In genomic region chr2:216339456-216340279, GRCh38 we compare ENCODE assay signal across 9 cellular contexts. TPM values are rescaled to one million over a fixed set of nuclear protein-coding genes. Genes with fewer than 3 reads are reported as not detected.
DNase-seq lines count a peak whose midpoint lies in the region; ATAC-seq and TF ChIP-seq lines count a peak whose summit lies in the region.
"Had no signal": no experiment of that assay in that cellular context is flagged by ENCODE, and none has a peak within 500 bp of the region (broad histone marks: within the 10 kb centered on the region; RNA-seq: fewer than 3 reads in every experiment).

No MANE protein-coding gene starts in this region.

- DNase-seq in HCT116 (ENCODE audit: low read depth, low spot score) (no peak), NCI-H82 treated with DMSO at 0.1 percent for 48 hours (lab: John Stamatoyannopoulos, UW; ENCODE audit: unreplicated experiment) (peak; percentile 95), foreskin fibroblast (peak in 1 of 2 donors; percentile 67), retina (peak; percentile 72), RKO (ENCODE audit: low spot score) (no peak)
- no peak for DNase-seq in stimulated activated CD4-positive, alpha-beta T cell treated with anti-CD3 and anti-CD28 coated beads, Interleukin-15, amount 100 ng/mL, for 24 hours
- DNase-seq: upper lobe of left lung had no signal

- intact Hi-C loops in HCT116 (cut with micrococcal nuclease) = no loop called here

- TF ChIP-seq CTCF in HCT116 (IDR thresholded peaks at IDR 0.05 in 2 of 3, conservative IDR thresholded peaks at IDR 0.05 in 1 of 3; ENCODE audit: borderline replicate concordance in 1 of 3, insufficient read depth in 1 of 3, low read depth in 2 of 3, low read length in 2 of 3) = no peak
- TF ChIP-seq CTCF in foreskin fibroblast (IDR thresholded peaks at IDR 0.05; ENCODE audit: low read depth, low read length) = peak; percentile 18

- POLR2A ChIA-PET in HCT116 (lab: Charles Lee) = no interaction called here

- H3K4me1 ChIP-seq in HCT116 (ENCODE audit: control insufficient read depth in 1 of 2, insufficient read depth in 2 of 2, low read length in 2 of 2) = peaks cover 0 to 8% of the 10 kb centered on the region in 2 experiments; a peak in 1 of 4 replicates

- TF ChIP-seq RAD21 in HCT116 (IDR thresholded peaks at IDR 0.05; ENCODE audit: low read depth) = no peak

- H3K9ac ChIP-seq in HCT116 (ENCODE audit: low read length) = no peak overlapping the region

- TF ChIP-seq POLR2A in HCT116 (IDR thresholded peaks at IDR 0.05; ENCODE audit: borderline replicate concordance, extremely low read depth, insufficient read depth, insufficient read length) = no peak

- no TSS peak for BruUV-seq in HCT116 (replicated peaks; lab: Mats Ljungman, UMichigan)

- H3K9me3 ChIP-seq in HCT116 (ENCODE audit: control insufficient read depth in 1 of 2, insufficient read depth in 1 of 2, low read depth in 1 of 2, low read length in 2 of 2) = no peaks in the 10 kb centered on the region
- H3K9me3 ChIP-seq: upper lobe of left lung had no signal

- CTCF ChIA-PET in HCT116 (lab: Charles Lee) = no interaction called here

- RAD21 ChIA-PET in HCT116 (lab: Charles Lee; ENCODE audit: low non-redundant PET in 1 of 2, low total read pairs in 2 of 2, uncharacterized antibody in 2 of 2, unreplicated experiment in 2 of 2) = no interaction called here

- H3K4me3 ChIP-seq in HCT116 (replicated peaks in 1 of 2; ENCODE audit: low read depth in 1 of 2, low read length in 2 of 2) (no peak overlapping the region), foreskin fibroblast (ENCODE audit: low read depth in 1 of 2, low read length in 2 of 2) (no peak overlapping the region)
- H3K4me3 ChIP-seq: upper lobe of left lung had no signal

- H3K27ac ChIP-seq in HCT116 (ENCODE audit: low read depth, low read length) = no peak overlapping the region

- peak overlapping the region; percentile 66 for H2AFZ ChIP-seq in HCT116 (ENCODE audit: low read depth, low read length, poor library complexity, severe bottlenecking)

- peaks cover 14% of the 10 kb centered on the region; the same call in 1 of the 2 replicates for H3K27me3 ChIP-seq in HCT116 (ENCODE audit: insufficient read depth, low read length)
- H3K27me3 ChIP-seq: upper lobe of left lung had no signal

- H4K20me1 ChIP-seq in HCT116 (ENCODE audit: insufficient read depth) = no peaks in the 10 kb centered on the region

- no peaks in the 10 kb centered on the region for H3K36me3 ChIP-seq in HCT116 (ENCODE audit: control insufficient read depth in 1 of 2, insufficient read depth in 2 of 2, low read length in 2 of 2)
- H3K36me3 ChIP-seq: upper lobe of left lung had no signal

- H3K4me2 ChIP-seq in HCT116 (ENCODE audit: low read length) = peak overlapping the region; percentile 36; the same call in 1 of the 2 replicates

- no peaks in the 10 kb centered on the region; the same call in 1 of the 2 replicates for H3K9me2 ChIP-seq in HCT116 (ENCODE audit: insufficient read depth)

- no peaks in the 10 kb centered on the region for H3K79me2 ChIP-seq in HCT116 (ENCODE audit: insufficient read depth, low read length)

- ATAC-seq in HCT116 (peak; percentile 55), GM18907 (IDR thresholded peaks at IDR 0.05; ENCODE audit: unreplicated experiment) (no peak), HG03097 (IDR thresholded peaks at IDR 0.05; ENCODE audit: low FRiP score, unreplicated experiment) (no peak)

TF ChIP-seq in HCT116, 20 proteins besides CTCF, POLR2A, EP300 and RAD21:
- TF ChIP-seq CEBPB (IDR thresholded peaks at IDR 0.05; ENCODE audit: low read depth) (no peak), ZFX (IDR thresholded peaks at IDR 0.05) (no peak), CBX3 (IDR thresholded peaks at IDR 0.05; ENCODE audit: low read depth) (no peak), SP1 (IDR thresholded peaks at IDR 0.05; ENCODE audit: low read depth) (no peak), YY1 (IDR thresholded peaks at IDR 0.05; ENCODE audit: extremely low read depth, insufficient replicate concordance, low read depth, low read length) (no peak), EZH2phosphoT487 (IDR thresholded peaks at IDR 0.05; ENCODE audit: borderline replicate concordance) (no peak), SRF (IDR thresholded peaks at IDR 0.05; ENCODE audit: low read depth) (no peak), JUND (IDR thresholded peaks at IDR 0.05) (no peak), SIN3A (IDR thresholded peaks at IDR 0.05; ENCODE audit: low read depth) (no peak), ATF3 (IDR thresholded peaks at IDR 0.05) (no peak), EZH2 (IDR thresholded peaks at IDR 0.05) (no peak), FOSL1 (IDR thresholded peaks at IDR 0.05; ENCODE audit: low read depth) (no peak), TCF7L2 (IDR thresholded peaks at IDR 0.05; ENCODE audit: borderline replicate concordance, extremely low read depth, insufficient read depth, insufficient read length) (no peak), POLR2AphosphoS5 (IDR thresholded peaks at IDR 0.05; ENCODE audit: low read depth, low read length) (no peak), ZNF274 (IDR thresholded peaks at IDR 0.05; ENCODE audit: low read depth, low read length) (no peak), ELF1 (IDR thresholded peaks at IDR 0.05; ENCODE audit: borderline replicate concordance, low read depth) (no peak), EGR1 (IDR thresholded peaks at IDR 0.05; ENCODE audit: low read depth) (no peak)
- TF ChIP-seq, protein P1, sequence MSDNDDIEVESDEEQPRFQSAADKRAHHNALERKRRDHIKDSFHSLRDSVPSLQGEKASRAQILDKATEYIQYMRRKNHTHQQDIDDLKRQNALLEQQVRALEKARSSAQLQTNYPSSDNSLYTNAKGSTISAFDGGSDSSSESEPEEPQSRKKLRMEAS (IDR thresholded peaks at IDR 0.05) = no peak
- TF ChIP-seq, protein P2, sequence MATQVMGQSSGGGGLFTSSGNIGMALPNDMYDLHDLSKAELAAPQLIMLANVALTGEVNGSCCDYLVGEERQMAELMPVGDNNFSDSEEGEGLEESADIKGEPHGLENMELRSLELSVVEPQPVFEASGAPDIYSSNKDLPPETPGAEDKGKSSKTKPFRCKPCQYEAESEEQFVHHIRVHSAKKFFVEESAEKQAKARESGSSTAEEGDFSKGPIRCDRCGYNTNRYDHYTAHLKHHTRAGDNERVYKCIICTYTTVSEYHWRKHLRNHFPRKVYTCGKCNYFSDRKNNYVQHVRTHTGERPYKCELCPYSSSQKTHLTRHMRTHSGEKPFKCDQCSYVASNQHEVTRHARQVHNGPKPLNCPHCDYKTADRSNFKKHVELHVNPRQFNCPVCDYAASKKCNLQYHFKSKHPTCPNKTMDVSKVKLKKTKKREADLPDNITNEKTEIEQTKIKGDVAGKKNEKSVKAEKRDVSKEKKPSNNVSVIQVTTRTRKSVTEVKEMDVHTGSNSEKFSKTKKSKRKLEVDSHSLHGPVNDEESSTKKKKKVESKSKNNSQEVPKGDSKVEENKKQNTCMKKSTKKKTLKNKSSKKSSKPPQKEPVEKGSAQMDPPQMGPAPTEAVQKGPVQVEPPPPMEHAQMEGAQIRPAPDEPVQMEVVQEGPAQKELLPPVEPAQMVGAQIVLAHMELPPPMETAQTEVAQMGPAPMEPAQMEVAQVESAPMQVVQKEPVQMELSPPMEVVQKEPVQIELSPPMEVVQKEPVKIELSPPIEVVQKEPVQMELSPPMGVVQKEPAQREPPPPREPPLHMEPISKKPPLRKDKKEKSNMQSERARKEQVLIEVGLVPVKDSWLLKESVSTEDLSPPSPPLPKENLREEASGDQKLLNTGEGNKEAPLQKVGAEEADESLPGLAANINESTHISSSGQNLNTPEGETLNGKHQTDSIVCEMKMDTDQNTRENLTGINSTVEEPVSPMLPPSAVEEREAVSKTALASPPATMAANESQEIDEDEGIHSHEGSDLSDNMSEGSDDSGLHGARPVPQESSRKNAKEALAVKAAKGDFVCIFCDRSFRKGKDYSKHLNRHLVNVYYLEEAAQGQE (IDR thresholded peaks at IDR 0.05; ENCODE audit: low read depth) = no peak
- TF ChIP-seq, protein P3, sequence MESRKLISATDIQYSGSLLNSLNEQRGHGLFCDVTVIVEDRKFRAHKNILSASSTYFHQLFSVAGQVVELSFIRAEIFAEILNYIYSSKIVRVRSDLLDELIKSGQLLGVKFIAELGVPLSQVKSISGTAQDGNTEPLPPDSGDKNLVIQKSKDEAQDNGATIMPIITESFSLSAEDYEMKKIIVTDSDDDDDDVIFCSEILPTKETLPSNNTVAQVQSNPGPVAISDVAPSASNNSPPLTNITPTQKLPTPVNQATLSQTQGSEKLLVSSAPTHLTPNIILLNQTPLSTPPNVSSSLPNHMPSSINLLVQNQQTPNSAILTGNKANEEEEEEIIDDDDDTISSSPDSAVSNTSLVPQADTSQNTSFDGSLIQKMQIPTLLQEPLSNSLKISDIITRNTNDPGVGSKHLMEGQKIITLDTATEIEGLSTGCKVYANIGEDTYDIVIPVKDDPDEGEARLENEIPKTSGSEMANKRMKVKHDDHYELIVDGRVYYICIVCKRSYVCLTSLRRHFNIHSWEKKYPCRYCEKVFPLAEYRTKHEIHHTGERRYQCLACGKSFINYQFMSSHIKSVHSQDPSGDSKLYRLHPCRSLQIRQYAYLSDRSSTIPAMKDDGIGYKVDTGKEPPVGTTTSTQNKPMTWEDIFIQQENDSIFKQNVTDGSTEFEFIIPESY (IDR thresholded peaks at IDR 0.05; ENCODE audit: extremely low read depth, insufficient replicate concordance, low read length) = no peak

RNA-seq across cellular contexts. Expression of gene MARCHF4, which starts 32.6 kb away (rescaled TPM):
- not detected for total RNA-seq in HCT116 (2021; ENCODE audit: unreplicated experiment)
- 0.02 TPM in 1 of 2 replicates, not detected in the other for polyA plus RNA-seq in HCT116 (2012)

Comparison
In these comparisons a context has a peak if more than half of its experiments do, and no peak if none do; other contexts are left out.
1. DNase-seq: peak in NCI-H82 treated with DMSO at 0.1 percent for 48 hours (single experiment) and retina (single experiment); none in HCT116 (single experiment), RKO (single experiment) and stimulated activated CD4-positive, alpha-beta T cell treated with anti-CD3 and anti-CD28 coated beads, Interleukin-15, amount 100 ng/mL, for 24 hours (single experiment).